ENCODE assay signal across 1 cellular context in the genomic region with DNA sequence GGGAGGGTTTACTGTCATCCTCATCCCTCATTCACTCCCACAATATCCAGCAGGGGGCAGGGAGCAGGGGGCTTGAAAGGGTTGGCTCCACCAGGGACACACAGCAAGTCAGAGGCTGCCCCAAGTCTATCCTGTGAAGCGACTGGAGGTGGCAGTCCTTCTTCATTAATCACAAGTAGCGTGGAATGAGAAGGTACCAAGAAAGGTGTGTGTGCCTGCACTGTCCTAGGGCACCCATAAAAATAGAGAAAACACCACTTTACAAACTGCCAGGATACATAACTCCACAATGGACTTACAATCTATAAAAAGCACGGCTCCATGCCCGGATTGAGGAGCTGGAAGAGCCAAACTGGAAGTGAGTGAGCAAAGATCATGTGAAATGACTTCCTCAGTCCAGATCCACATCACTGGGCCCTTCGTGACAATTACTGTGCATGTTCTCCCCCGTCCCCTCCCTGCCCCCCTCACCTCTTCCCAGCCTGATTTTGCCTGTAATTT.
TF ChIP-seq lines count a peak whose summit lies in the region.

No MANE protein-coding gene starts in this region.

TF ChIP-seq in SK-N-SH treated with all-trans-retinoic acid at 6 μM for 48 hours, 23 proteins besides CTCF, POLR2A, EP300 and RAD21 (continued from another document):
- TF ChIP-seq, protein P1, sequence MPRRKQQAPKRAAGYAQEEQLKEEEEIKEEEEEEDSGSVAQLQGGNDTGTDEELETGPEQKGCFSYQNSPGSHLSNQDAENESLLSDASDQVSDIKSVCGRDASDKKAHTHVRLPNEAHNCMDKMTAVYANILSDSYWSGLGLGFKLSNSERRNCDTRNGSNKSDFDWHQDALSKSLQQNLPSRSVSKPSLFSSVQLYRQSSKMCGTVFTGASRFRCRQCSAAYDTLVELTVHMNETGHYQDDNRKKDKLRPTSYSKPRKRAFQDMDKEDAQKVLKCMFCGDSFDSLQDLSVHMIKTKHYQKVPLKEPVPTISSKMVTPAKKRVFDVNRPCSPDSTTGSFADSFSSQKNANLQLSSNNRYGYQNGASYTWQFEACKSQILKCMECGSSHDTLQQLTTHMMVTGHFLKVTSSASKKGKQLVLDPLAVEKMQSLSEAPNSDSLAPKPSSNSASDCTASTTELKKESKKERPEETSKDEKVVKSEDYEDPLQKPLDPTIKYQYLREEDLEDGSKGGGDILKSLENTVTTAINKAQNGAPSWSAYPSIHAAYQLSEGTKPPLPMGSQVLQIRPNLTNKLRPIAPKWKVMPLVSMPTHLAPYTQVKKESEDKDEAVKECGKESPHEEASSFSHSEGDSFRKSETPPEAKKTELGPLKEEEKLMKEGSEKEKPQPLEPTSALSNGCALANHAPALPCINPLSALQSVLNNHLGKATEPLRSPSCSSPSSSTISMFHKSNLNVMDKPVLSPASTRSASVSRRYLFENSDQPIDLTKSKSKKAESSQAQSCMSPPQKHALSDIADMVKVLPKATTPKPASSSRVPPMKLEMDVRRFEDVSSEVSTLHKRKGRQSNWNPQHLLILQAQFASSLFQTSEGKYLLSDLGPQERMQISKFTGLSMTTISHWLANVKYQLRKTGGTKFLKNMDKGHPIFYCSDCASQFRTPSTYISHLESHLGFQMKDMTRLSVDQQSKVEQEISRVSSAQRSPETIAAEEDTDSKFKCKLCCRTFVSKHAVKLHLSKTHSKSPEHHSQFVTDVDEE (CRISPR knock-in tag; IDR thresholded peaks at IDR 0.05): no peak
- TF ChIP-seq, protein P2, sequence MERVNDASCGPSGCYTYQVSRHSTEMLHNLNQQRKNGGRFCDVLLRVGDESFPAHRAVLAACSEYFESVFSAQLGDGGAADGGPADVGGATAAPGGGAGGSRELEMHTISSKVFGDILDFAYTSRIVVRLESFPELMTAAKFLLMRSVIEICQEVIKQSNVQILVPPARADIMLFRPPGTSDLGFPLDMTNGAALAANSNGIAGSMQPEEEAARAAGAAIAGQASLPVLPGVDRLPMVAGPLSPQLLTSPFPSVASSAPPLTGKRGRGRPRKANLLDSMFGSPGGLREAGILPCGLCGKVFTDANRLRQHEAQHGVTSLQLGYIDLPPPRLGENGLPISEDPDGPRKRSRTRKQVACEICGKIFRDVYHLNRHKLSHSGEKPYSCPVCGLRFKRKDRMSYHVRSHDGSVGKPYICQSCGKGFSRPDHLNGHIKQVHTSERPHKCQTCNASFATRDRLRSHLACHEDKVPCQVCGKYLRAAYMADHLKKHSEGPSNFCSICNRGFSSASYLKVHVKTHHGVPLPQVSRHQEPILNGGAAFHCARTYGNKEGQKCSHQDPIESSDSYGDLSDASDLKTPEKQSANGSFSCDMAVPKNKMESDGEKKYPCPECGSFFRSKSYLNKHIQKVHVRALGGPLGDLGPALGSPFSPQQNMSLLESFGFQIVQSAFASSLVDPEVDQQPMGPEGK (CRISPR knock-in tag; IDR thresholded peaks at IDR 0.05; ENCODE audit: borderline replicate concordance): no peak
- TF ChIP-seq PPARA (CRISPR knock-in tag; IDR thresholded peaks at IDR 0.05; ENCODE audit: borderline replicate concordance) (no peak), ZC3H10 (CRISPR knock-in tag; IDR thresholded peaks at IDR 0.05) (no peak)
